15 cellular contexts compared by ENCODE assay signal in genomic region chr15:55514414-55514850, GRCh38.
"Had no signal": no experiment of that assay in that cellular context is flagged by ENCODE, and none has a peak within 500 bp of the region (broad histone marks: within the 10 kb centered on the region; RNA-seq: fewer than 3 reads in every experiment).

No MANE protein-coding gene starts in this region.

- DNase-seq: activated CD4-positive, alpha-beta T cell treated with anti-CD3 and anti-CD28 coated beads, Interleukin-2, amount 50 U/mL, for 1 hour; activated naive CD4-positive, alpha-beta T cell treated with anti-CD3 and anti-CD28 coated beads, Interleukin-2, amount 50 U/mL, for 16 hours; central memory CD4-positive, alpha-beta T cell; effector CD4-positive, alpha-beta T cell; foreskin melanocyte; left colon; retina; stimulated activated CD4-positive, alpha-beta T cell treated with anti-CD3 and anti-CD28 coated beads, Interleukin-15, amount 100 ng/mL, for 24 hours; stimulated activated CD4-positive, alpha-beta T cell treated with anti-CD3 and anti-CD28 coated beads, Interleukin-4, amount 100 ng/mL, for 24 hours; stomach; T-helper 17 cell had no signal

- H3K4me1 ChIP-seq: parathyroid adenoma, stomach had no signal

- H3K4me3 ChIP-seq: coronary artery, stomach, thoracic aorta had no signal

- H3K27me3 ChIP-seq: stomach had no signal

- H3K9ac ChIP-seq: parathyroid adenoma had no signal

- H3K79me2 ChIP-seq: parathyroid adenoma had no signal

- H2AFZ ChIP-seq: parathyroid adenoma had no signal

- H3K27ac ChIP-seq: coronary artery, parathyroid adenoma, stomach, thoracic aorta had no signal

- ATAC-seq: left colon, T-helper 17 cell had no signal

- H3K9me3 ChIP-seq: stomach, thoracic aorta had no signal

- H3K36me3 ChIP-seq: stomach, thoracic aorta had no signal

- FAIRE-seq: endothelial cell of umbilical vein had no signal
